29 cellular contexts compared by ENCODE assay signal in genomic region chr19:2869618-2870017, GRCh38. TPM values are rescaled to one million over a fixed set of nuclear protein-coding genes. Genes with fewer than 3 reads are reported as not detected.
"Had no signal": no experiment of that assay in that cellular context is flagged by ENCODE, and none has a peak within 500 bp of the region (broad histone marks: within the 10 kb centered on the region; RNA-seq: fewer than 3 reads in every experiment).

No MANE protein-coding gene starts in this region.

- H3K4me3 ChIP-seq: adrenal gland, ascending aorta, left lung, lung, ovary, psoas muscle, upper lobe of left lung had no signal

- H3K27ac ChIP-seq: adrenal gland, ascending aorta, brain microvascular endothelial cell, left lung, ovary, psoas muscle, upper lobe of left lung had no signal

- H3K9me3 ChIP-seq: adrenal gland, ascending aorta, left lung, ovary, psoas muscle, upper lobe of left lung had no signal

- ATAC-seq: activated T-cell treated with anti-CD3 and anti-CD28 coated beads, Interleukin-2, amount 50 U/mL, for 4 hours; left lung; natural killer cell; right cardiac atrium; stimulated activated memory B cell treated with anti-CD40 and anti-IgM and Interleukin-4, amounts not matched to agents 10 μg/mL and 1 μg/mL and 100 μg/mL, for 72 hours had no signal

- H3K4me3 Mint-ChIP-seq: activated naive CD8-positive, alpha-beta T cell; activated T-cell treated with anti-CD3 and anti-CD28 coated beads, Interleukin-2, amount 50 U/mL, for 4 hours; immature natural killer cell; natural killer cell; stimulated activated memory B cell treated with anti-CD40 and anti-IgM and Interleukin-4, amounts not matched to agents 10 μg/mL and 1 μg/mL and 100 μg/mL, for 72 hours had no signal

- H3K27me3 ChIP-seq: adrenal gland, ascending aorta, brain microvascular endothelial cell, left lung, ovary, upper lobe of left lung had no signal

- DNase-seq: activated CD4-positive, alpha-beta T cell treated with anti-CD3 and anti-CD28 coated beads for 48 hours; activated CD4-positive, CD25-positive, alpha-beta regulatory T cell; activated naive CD4-positive, alpha-beta T cell; activated T-cell treated with anti-CD3 and anti-CD28 coated beads, Interleukin-2, amount 50 U/mL, for 4 hours; adrenal gland; brain microvascular endothelial cell; caudate nucleus; dermis blood vessel endothelial cell; effector memory CD4-positive, alpha-beta T cell; foreskin melanocyte; immature natural killer cell; left lung; natural killer cell; ovary; psoas muscle; right cardiac atrium; small intestine; stimulated activated CD4-positive, alpha-beta T cell treated with anti-CD3 and anti-CD28 coated beads, Interleukin-2, amount 100 ng/mL, for 24 hours; T-helper 1 cell; T-helper 9 cell; upper lobe of left lung had no signal

- H3K4me1 ChIP-seq: adrenal gland, ascending aorta, left lung, psoas muscle, upper lobe of left lung had no signal

- H3K36me3 ChIP-seq: adrenal gland, ascending aorta, brain microvascular endothelial cell, left lung, ovary, upper lobe of left lung had no signal

- H3K27ac Mint-ChIP-seq: activated naive CD8-positive, alpha-beta T cell; activated T-helper 2 cell treated with anti-CD3 and anti-CD28 coated beads, Interferon-gamma antibody, Interleukin-2, Interleukin-4, amounts not matched to agents 10 μg/mL and 5 μg/mL and 100 μg/mL, durations not matched to agents 14 hours and 24 hours and 36 hours; immature natural killer cell; natural killer cell; stimulated activated memory B cell treated with anti-CD40 and anti-IgM and Interleukin-4, amounts not matched to agents 10 μg/mL and 1 μg/mL and 100 μg/mL, for 72 hours had no signal

- H3K36me3 Mint-ChIP-seq: activated naive CD8-positive, alpha-beta T cell; immature natural killer cell; natural killer cell; stimulated activated memory B cell treated with anti-CD40 and anti-IgM and Interleukin-4, amounts not matched to agents 10 μg/mL and 1 μg/mL and 100 μg/mL, for 72 hours had no signal

RNA-seq across cellular contexts. Expression of gene ZNF556, which starts 2.5 kb away (rescaled TPM):
- total RNA-seq: activated T-cell treated with anti-CD3 and anti-CD28 coated beads, Interleukin-2, amount 50 U/mL, for 4 hours; activated T-helper 2 cell treated with anti-CD3 and anti-CD28 coated beads, Interferon-gamma antibody, Interleukin-2, Interleukin-4, amounts not matched to agents 10 μg/mL and 5 μg/mL and 100 μg/mL, durations not matched to agents 14 hours and 24 hours and 36 hours; ascending aorta; kidney epithelial cell; left lung; lung; mesenteric fat pad; mucosa of gallbladder; natural killer cell; upper lobe of left lung had no signal
- polyA plus RNA-seq: immature natural killer cell, right cardiac atrium had no signal
